8 cellular contexts compared by ENCODE assay signal in genomic region chr1:101128211-101128727, GRCh38.
DNase-seq lines count a peak whose midpoint lies in the region; ATAC-seq and TF ChIP-seq lines count a peak whose summit lies in the region.

No MANE protein-coding gene starts in this region.

- ATAC-seq in GM19463 (IDR thresholded peaks at IDR 0.05; ENCODE audit: unreplicated experiment) (peak; percentile 93), HG03432 (IDR thresholded peaks at IDR 0.05; ENCODE audit: unreplicated experiment) (peak; percentile 96)
- ATAC-seq in activated naive CD4-positive, alpha-beta T cell treated with anti-CD3 and anti-CD28 coated beads, Interleukin-2, amount 50 U/mL, for 72 hours: peak; percentile 15 to 34

- TF ChIP-seq EP300 in suprapubic skin (IDR thresholded peaks at IDR 0.05): no peak

- no peak for TF ChIP-seq POLR2A in suprapubic skin (IDR thresholded peaks at IDR 0.05)

- 43% methylated on average over 3 of the region's 3 CpGs for WGBS in suprapubic skin

- no peaks in the 10 kb centered on the region for H3K9me3 Mint-ChIP-seq in activated naive CD4-positive, alpha-beta T cell treated with anti-CD3 and anti-CD28 coated beads, Interleukin-2, amount 50 U/mL, for 72 hours

- TF ChIP-seq CTCF in suprapubic skin (IDR thresholded peaks at IDR 0.05): no peak

- no peaks in the 10 kb centered on the region for H3K36me3 ChIP-seq in suprapubic skin

- H3K4me3 ChIP-seq in suprapubic skin: no peak overlapping the region

- no peaks in the 10 kb centered on the region for H3K36me3 Mint-ChIP-seq in activated naive CD4-positive, alpha-beta T cell treated with anti-CD3 and anti-CD28 coated beads, Interleukin-2, amount 50 U/mL, for 72 hours

- DNase-seq in GDM1 (lab: John Stamatoyannopoulos, UW) (peak; percentile 66), suprapubic skin (ENCODE audit: low spot score in 2 of 2) (no peak), NCI-H2196 treated with DMSO at 0.1 percent for 48 hours (lab: John Stamatoyannopoulos, UW; ENCODE audit: unreplicated experiment) (no peak), NOMO-1 treated with DMSO at 0.1 percent for 48 hours (lab: John Stamatoyannopoulos, UW; ENCODE audit: unreplicated experiment) (no peak), NCI-H1694 (lab: John Stamatoyannopoulos, UW) (no peak)
- no peak for DNase-seq in activated naive CD4-positive, alpha-beta T cell treated with anti-CD3 and anti-CD28 coated beads, Interleukin-2, amount 50 U/mL, for 72 hours (ENCODE audit: low spot score in 2 of 2)

- no peaks in the 10 kb centered on the region for H3K27me3 ChIP-seq in suprapubic skin

- no peak overlapping the region for H3K27ac ChIP-seq in suprapubic skin

- peak overlapping the region; percentile 8 to 17 for H3K27ac Mint-ChIP-seq in activated naive CD4-positive, alpha-beta T cell treated with anti-CD3 and anti-CD28 coated beads, Interleukin-2, amount 50 U/mL, for 72 hours

- H3K4me1 ChIP-seq in suprapubic skin: no peaks in the 10 kb centered on the region

- no peaks in the 10 kb centered on the region for H3K9me3 ChIP-seq in suprapubic skin

Comparison
In these comparisons a context has a peak if more than half of its experiments do, and no peak if none do; other contexts are left out.
1. ATAC-seq: peak in every context shown above with its lines; median percentile 96 in HG03432; 93 in GM19463; 24 in activated naive CD4-positive, alpha-beta T cell treated with anti-CD3 and anti-CD28 coated beads, Interleukin-2, amount 50 U/mL, for 72 hours.